Comparison of ENCODE assay signal across 8 cellular contexts in genomic region chr13:38417727-38418126, GRCh38.
A peak's percentile ranks its signal among the peaks of the same experiment; 100 is the strongest.
DNase-seq lines count a peak whose midpoint lies in the region; ATAC-seq and TF ChIP-seq lines count a peak whose summit lies in the region.

No MANE protein-coding gene starts in this region.

- no peaks in the 10 kb centered on the region for H3K27me3 Mint-ChIP-seq in activated naive CD8-positive, alpha-beta T cell treated with anti-CD3 and anti-CD28 coated beads, Interleukin-2, amount 50 U/mL, for 24 hours

- no peak overlapping the region for H3K4me3 Mint-ChIP-seq in activated naive CD8-positive, alpha-beta T cell treated with anti-CD3 and anti-CD28 coated beads, Interleukin-2, amount 50 U/mL, for 24 hours
- no peak overlapping the region for H3K4me3 Mint-ChIP-seq in stimulated activated effector memory CD8-positive, alpha-beta T cell treated with anti-CD3 and anti-CD28 coated beads, Interleukin-12 subunit alpha, Interleukin-12 subunit beta, amount 100 ng/mL, for 72 hours

- TF ChIP-seq CTCF in AG09319 (IDR thresholded peaks at IDR 0.05; ENCODE audit: low read depth, low read length): peak; percentile 32

- no peak for DNase-seq in AG09319 (ENCODE audit: extremely low read depth, low read depth)
- DNase-seq in activated naive CD8-positive, alpha-beta T cell treated with anti-CD3 and anti-CD28 coated beads, Interleukin-2, amount 50 U/mL, for 24 hours: peak; percentile 3
- no peak for DNase-seq in stimulated activated effector memory CD8-positive, alpha-beta T cell treated with anti-CD3 and anti-CD28 coated beads, Interleukin-12 subunit alpha, Interleukin-12 subunit beta, amount 100 ng/mL, for 72 hours (ENCODE audit: low spot score in 2 of 2)
- DNase-seq in NCI-H345 (lab: John Stamatoyannopoulos, UW): no peak
- DNase-seq in NOMO-1 treated with dmso at 0.1 percent for 144 hours (lab: John Stamatoyannopoulos, UW; ENCODE audit: unreplicated experiment): no peak

- H3K27ac Mint-ChIP-seq in activated naive CD8-positive, alpha-beta T cell treated with anti-CD3 and anti-CD28 coated beads, Interleukin-2, amount 50 U/mL, for 24 hours: no peak overlapping the region
- no peak overlapping the region for H3K27ac Mint-ChIP-seq in stimulated activated effector memory CD8-positive, alpha-beta T cell treated with anti-CD3 and anti-CD28 coated beads, Interleukin-12 subunit alpha, Interleukin-12 subunit beta, amount 100 ng/mL, for 72 hours

- ATAC-seq in GM18861 (IDR thresholded peaks at IDR 0.05; ENCODE audit: unreplicated experiment) (peak; percentile 53), HG03571 (IDR thresholded peaks at IDR 0.05; ENCODE audit: unreplicated experiment) (peak; percentile 47), GM19467 (IDR thresholded peaks at IDR 0.05; ENCODE audit: unreplicated experiment) (no peak)
- ATAC-seq in activated naive CD8-positive, alpha-beta T cell treated with anti-CD3 and anti-CD28 coated beads, Interleukin-2, amount 50 U/mL, for 24 hours: peak; percentile 63
- peak; percentile 71 for ATAC-seq in stimulated activated effector memory CD8-positive, alpha-beta T cell treated with anti-CD3 and anti-CD28 coated beads, Interleukin-12 subunit alpha, Interleukin-12 subunit beta, amount 100 ng/mL, for 72 hours

- H3K9me3 Mint-ChIP-seq in activated naive CD8-positive, alpha-beta T cell treated with anti-CD3 and anti-CD28 coated beads, Interleukin-2, amount 50 U/mL, for 24 hours: no peaks in the 10 kb centered on the region
- H3K9me3 Mint-ChIP-seq in stimulated activated effector memory CD8-positive, alpha-beta T cell treated with anti-CD3 and anti-CD28 coated beads, Interleukin-12 subunit alpha, Interleukin-12 subunit beta, amount 100 ng/mL, for 72 hours: no peaks in the 10 kb centered on the region

- no peaks in the 10 kb centered on the region for H3K36me3 Mint-ChIP-seq in activated naive CD8-positive, alpha-beta T cell treated with anti-CD3 and anti-CD28 coated beads, Interleukin-2, amount 50 U/mL, for 24 hours (ENCODE audit: low read depth)
- H3K36me3 Mint-ChIP-seq in stimulated activated effector memory CD8-positive, alpha-beta T cell treated with anti-CD3 and anti-CD28 coated beads, Interleukin-12 subunit alpha, Interleukin-12 subunit beta, amount 100 ng/mL, for 72 hours: no peaks in the 10 kb centered on the region

- peaks cover 6% of the 10 kb centered on the region for H3K4me1 Mint-ChIP-seq in activated naive CD8-positive, alpha-beta T cell treated with anti-CD3 and anti-CD28 coated beads, Interleukin-2, amount 50 U/mL, for 24 hours
- H3K4me1 Mint-ChIP-seq in stimulated activated effector memory CD8-positive, alpha-beta T cell treated with anti-CD3 and anti-CD28 coated beads, Interleukin-12 subunit alpha, Interleukin-12 subunit beta, amount 100 ng/mL, for 72 hours: no peaks in the 10 kb centered on the region
